1 cellular context compared by ENCODE assay signal in the genomic region with DNA sequence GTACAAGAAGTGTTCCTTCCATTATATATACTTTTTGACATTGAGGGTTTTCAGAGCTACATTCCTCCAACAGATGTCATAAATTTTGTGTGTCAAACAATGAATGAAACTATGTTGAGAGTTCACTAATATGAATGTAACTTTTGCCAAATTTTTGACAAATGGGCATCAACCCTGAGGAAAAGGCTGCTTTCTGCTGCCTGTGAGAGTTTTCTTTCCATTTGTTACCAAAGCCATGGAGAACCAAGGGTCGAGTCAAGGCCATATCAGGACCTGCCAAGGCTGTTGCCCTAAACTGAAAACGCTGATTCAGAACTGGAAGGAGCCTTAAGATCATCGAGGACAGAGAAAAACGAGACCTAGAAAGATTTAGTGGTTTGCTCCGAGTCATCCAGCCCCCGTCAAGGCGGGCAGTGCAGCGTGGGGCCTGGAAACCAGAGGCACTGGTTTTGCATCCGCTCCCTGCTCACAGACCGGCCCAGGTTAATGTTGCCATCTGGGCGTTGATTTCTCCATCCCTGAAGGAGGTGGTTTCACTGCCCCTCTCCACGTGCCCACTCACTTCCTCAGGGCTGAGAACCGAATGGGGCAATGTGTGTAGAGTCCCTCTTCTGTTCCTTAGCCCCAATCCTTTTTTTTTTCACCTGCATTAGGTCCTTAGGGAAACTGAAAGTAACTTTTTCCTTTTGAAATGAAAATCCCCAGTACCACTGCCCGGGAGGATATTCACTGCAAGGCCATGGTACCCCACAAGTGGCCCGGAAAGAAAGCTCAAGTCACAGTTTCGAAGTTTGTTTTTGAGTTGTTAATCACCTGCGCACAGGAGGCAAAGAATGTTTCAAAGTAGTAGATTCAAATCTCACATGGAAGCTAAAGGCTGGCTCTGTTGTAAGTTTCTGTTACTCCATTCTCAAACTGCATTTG.
TF ChIP-seq lines count a peak whose summit lies in the region.

No MANE protein-coding gene starts in this region.

TF ChIP-seq in K562, 482 proteins besides CTCF, POLR2A, EP300 and RAD21 (continued from another document):
- TF ChIP-seq, protein P1, sequence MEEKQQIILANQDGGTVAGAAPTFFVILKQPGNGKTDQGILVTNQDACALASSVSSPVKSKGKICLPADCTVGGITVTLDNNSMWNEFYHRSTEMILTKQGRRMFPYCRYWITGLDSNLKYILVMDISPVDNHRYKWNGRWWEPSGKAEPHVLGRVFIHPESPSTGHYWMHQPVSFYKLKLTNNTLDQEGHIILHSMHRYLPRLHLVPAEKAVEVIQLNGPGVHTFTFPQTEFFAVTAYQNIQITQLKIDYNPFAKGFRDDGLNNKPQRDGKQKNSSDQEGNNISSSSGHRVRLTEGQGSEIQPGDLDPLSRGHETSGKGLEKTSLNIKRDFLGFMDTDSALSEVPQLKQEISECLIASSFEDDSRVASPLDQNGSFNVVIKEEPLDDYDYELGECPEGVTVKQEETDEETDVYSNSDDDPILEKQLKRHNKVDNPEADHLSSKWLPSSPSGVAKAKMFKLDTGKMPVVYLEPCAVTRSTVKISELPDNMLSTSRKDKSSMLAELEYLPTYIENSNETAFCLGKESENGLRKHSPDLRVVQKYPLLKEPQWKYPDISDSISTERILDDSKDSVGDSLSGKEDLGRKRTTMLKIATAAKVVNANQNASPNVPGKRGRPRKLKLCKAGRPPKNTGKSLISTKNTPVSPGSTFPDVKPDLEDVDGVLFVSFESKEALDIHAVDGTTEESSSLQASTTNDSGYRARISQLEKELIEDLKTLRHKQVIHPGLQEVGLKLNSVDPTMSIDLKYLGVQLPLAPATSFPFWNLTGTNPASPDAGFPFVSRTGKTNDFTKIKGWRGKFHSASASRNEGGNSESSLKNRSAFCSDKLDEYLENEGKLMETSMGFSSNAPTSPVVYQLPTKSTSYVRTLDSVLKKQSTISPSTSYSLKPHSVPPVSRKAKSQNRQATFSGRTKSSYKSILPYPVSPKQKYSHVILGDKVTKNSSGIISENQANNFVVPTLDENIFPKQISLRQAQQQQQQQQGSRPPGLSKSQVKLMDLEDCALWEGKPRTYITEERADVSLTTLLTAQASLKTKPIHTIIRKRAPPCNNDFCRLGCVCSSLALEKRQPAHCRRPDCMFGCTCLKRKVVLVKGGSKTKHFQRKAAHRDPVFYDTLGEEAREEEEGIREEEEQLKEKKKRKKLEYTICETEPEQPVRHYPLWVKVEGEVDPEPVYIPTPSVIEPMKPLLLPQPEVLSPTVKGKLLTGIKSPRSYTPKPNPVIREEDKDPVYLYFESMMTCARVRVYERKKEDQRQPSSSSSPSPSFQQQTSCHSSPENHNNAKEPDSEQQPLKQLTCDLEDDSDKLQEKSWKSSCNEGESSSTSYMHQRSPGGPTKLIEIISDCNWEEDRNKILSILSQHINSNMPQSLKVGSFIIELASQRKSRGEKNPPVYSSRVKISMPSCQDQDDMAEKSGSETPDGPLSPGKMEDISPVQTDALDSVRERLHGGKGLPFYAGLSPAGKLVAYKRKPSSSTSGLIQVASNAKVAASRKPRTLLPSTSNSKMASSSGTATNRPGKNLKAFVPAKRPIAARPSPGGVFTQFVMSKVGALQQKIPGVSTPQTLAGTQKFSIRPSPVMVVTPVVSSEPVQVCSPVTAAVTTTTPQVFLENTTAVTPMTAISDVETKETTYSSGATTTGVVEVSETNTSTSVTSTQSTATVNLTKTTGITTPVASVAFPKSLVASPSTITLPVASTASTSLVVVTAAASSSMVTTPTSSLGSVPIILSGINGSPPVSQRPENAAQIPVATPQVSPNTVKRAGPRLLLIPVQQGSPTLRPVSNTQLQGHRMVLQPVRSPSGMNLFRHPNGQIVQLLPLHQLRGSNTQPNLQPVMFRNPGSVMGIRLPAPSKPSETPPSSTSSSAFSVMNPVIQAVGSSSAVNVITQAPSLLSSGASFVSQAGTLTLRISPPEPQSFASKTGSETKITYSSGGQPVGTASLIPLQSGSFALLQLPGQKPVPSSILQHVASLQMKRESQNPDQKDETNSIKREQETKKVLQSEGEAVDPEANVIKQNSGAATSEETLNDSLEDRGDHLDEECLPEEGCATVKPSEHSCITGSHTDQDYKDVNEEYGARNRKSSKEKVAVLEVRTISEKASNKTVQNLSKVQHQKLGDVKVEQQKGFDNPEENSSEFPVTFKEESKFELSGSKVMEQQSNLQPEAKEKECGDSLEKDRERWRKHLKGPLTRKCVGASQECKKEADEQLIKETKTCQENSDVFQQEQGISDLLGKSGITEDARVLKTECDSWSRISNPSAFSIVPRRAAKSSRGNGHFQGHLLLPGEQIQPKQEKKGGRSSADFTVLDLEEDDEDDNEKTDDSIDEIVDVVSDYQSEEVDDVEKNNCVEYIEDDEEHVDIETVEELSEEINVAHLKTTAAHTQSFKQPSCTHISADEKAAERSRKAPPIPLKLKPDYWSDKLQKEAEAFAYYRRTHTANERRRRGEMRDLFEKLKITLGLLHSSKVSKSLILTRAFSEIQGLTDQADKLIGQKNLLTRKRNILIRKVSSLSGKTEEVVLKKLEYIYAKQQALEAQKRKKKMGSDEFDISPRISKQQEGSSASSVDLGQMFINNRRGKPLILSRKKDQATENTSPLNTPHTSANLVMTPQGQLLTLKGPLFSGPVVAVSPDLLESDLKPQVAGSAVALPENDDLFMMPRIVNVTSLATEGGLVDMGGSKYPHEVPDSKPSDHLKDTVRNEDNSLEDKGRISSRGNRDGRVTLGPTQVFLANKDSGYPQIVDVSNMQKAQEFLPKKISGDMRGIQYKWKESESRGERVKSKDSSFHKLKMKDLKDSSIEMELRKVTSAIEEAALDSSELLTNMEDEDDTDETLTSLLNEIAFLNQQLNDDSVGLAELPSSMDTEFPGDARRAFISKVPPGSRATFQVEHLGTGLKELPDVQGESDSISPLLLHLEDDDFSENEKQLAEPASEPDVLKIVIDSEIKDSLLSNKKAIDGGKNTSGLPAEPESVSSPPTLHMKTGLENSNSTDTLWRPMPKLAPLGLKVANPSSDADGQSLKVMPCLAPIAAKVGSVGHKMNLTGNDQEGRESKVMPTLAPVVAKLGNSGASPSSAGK (IDR thresholded peaks at IDR 0.05), result no peak
- TF ChIP-seq, protein P2, sequence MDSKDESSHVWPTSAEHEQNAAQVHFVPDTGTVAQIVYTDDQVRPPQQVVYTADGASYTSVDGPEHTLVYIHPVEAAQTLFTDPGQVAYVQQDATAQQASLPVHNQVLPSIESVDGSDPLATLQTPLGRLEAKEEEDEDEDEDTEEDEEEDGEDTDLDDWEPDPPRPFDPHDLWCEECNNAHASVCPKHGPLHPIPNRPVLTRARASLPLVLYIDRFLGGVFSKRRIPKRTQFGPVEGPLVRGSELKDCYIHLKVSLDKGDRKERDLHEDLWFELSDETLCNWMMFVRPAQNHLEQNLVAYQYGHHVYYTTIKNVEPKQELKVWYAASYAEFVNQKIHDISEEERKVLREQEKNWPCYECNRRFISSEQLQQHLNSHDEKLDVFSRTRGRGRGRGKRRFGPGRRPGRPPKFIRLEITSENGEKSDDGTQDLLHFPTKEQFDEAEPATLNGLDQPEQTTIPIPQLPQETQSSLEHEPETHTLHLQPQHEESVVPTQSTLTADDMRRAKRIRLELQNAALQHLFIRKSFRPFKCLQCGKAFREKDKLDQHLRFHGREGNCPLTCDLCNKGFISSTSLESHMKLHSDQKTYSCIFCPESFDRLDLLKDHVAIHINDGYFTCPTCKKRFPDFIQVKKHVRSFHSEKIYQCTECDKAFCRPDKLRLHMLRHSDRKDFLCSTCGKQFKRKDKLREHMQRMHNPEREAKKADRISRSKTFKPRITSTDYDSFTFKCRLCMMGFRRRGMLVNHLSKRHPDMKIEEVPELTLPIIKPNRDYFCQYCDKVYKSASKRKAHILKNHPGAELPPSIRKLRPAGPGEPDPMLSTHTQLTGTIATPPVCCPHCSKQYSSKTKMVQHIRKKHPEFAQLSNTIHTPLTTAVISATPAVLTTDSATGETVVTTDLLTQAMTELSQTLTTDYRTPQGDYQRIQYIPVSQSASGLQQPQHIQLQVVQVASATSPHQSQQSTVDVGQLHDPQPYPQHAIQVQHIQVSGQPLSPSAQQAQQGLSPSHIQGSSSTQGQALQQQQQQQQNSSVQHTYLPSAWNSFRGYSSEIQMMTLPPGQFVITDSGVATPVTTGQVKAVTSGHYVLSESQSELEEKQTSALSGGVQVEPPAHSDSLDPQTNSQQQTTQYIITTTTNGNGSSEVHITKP (IDR thresholded peaks at IDR 0.05; ENCODE audit: partially characterized antibody), result peak; percentile 8
- TF ChIP-seq EP400 (IDR thresholded peaks at IDR 0.05), result no peak
- TF ChIP-seq, protein P3, sequence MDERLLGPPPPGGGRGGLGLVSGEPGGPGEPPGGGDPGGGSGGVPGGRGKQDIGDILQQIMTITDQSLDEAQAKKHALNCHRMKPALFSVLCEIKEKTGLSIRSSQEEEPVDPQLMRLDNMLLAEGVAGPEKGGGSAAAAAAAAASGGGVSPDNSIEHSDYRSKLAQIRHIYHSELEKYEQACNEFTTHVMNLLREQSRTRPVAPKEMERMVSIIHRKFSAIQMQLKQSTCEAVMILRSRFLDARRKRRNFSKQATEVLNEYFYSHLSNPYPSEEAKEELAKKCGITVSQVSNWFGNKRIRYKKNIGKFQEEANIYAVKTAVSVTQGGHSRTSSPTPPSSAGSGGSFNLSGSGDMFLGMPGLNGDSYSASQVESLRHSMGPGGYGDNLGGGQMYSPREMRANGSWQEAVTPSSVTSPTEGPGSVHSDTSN (CRISPR knock-in tag; IDR thresholded peaks at IDR 0.05; ENCODE audit: low read depth), result no peak
- TF ChIP-seq, protein P3 (tag; conservative IDR thresholded peaks at IDR 0.05; ENCODE audit: low read depth), result peak; percentile 51
- no peak for TF ChIP-seq MTF1 (CRISPR knock-in tag; IDR thresholded peaks at IDR 0.05; ENCODE audit: borderline replicate concordance)
- no peak for TF ChIP-seq ELF2 (CRISPR knock-in tag; IDR thresholded peaks at IDR 0.05)
